In genomic region chr3:50226888-50227389, GRCh38 we compare ENCODE assay signal across 8 cellular contexts. TPM values are rescaled to one million over a fixed set of nuclear protein-coding genes. Genes with fewer than 3 reads are reported as not detected.
DNase-seq lines count a peak whose midpoint lies in the region; ATAC-seq, FAIRE-seq and TF ChIP-seq lines count a peak whose summit lies in the region.

No MANE protein-coding gene starts in this region.

- intact Hi-C loops in HepG2 (cut with micrococcal nuclease; ENCODE audit: unreplicated experiment) = loop anchor here (1.0 to 5.0 kb wide), 3 partner anchors 19 to 45 kb away; no protein-coding TSS in a partner anchor

- H3K4me2 ChIP-seq in HepG2 (ENCODE audit: low read depth, low read length) = peak overlapping the region; percentile 73

- in situ Hi-C loops in HepG2 (cut with HindIII; ENCODE audit: extremely low pct_ligation_motif_present, low pct_unique_long_range_greater_than_20kb) = loop anchor here (5.0 kb wide), 2 partner anchors 35 to 45 kb away; partner anchors contain the start of gene GNAT1

- no peak for FAIRE-seq in HepG2 (lab: Jason Lieb, UNC)

- TF ChIP-seq RAD21 in HepG2 (CRISPR knock-in tag; IDR thresholded peaks at IDR 0.05) = no peak

- ATAC-seq in HG03108 (IDR thresholded peaks at IDR 0.05; ENCODE audit: unreplicated experiment) = peak; percentile 8
- no peak for ATAC-seq in HepG2
- ATAC-seq in HG03378 (IDR thresholded peaks at IDR 0.05; ENCODE audit: unreplicated experiment) = no peak

- WGBS in HepG2 (ENCODE audit: low lambda C conversion rate) = 67% methylated on average over 24 of the region's 40 CpGs

- H3K4me1 ChIP-seq in HepG2 (ENCODE audit: insufficient read depth, low read length) = peaks cover 79% of the 10 kb centered on the region
- H3K4me1 ChIP-seq in stomach smooth muscle (ENCODE audit: control insufficient read depth, insufficient read depth, low read length) = peaks cover 17% of the 10 kb centered on the region

- peak overlapping the region; percentile 28 for H2AFZ ChIP-seq in HepG2 (ENCODE audit: low read length)

- no peaks in the 10 kb centered on the region for H3K27me3 ChIP-seq in HepG2 (ENCODE audit: control insufficient read depth in 1 of 2, insufficient read depth in 2 of 2, low read length in 2 of 2)
- H3K27me3 ChIP-seq in stomach smooth muscle (ENCODE audit: control insufficient read depth in 1 of 2, insufficient read depth in 2 of 2, low read length in 2 of 2) = peaks cover 0 to 3% of the 10 kb centered on the region in 2 donors

- no TSS peak for BruUV-seq in HepG2 (replicated peaks; lab: Mats Ljungman, UMichigan)

- H3K27ac ChIP-seq in SK-N-MC = peak overlapping the region; percentile 31; the same call in 1 of the 2 replicates
- no peak overlapping the region for H3K27ac ChIP-seq in HepG2 (ENCODE audit: extremely low read length, insufficient read depth, low read length)
- H3K27ac ChIP-seq in stomach smooth muscle (ENCODE audit: low read length) = no peak overlapping the region

- H3K9me3 ChIP-seq in SK-N-MC (ENCODE audit: low read depth, low read length) = no peaks in the 10 kb centered on the region
- no peaks in the 10 kb centered on the region for H3K9me3 ChIP-seq in HepG2 (ENCODE audit: low read length)
- no peaks in the 10 kb centered on the region for H3K9me3 ChIP-seq in stomach smooth muscle (ENCODE audit: control insufficient read depth in 2 of 2, low read length in 2 of 2)

- TF ChIP-seq POLR2A in HepG2 (IDR thresholded peaks at IDR 0.05; ENCODE audit: insufficient read depth in 1 of 2, low read depth in 2 of 2, low read length in 2 of 2) = no peak

- TF ChIP-seq EP300 in HepG2 (IDR thresholded peaks at IDR 0.05; ENCODE audit: low read depth in 2 of 2, low read length in 2 of 2) (no peak), HepG2 (CRISPR knock-in tag; IDR thresholded peaks at IDR 0.05; ENCODE audit: borderline replicate concordance) (no peak)

- TF ChIP-seq CTCF in HepG2 (CRISPR knock-in tag; IDR thresholded peaks at IDR 0.05) = no peak

- DNase-seq in stimulated activated naive CD4-positive, alpha-beta T cell (lab: John Stamatoyannopoulos, UW) = peak in 4 of 6 experiments; percentile 26 to 65 (median 42)
- no peak for DNase-seq in stimulated activated naive CD4-positive, alpha-beta T cell treated with Interleukin-2 at 50 U/mL for 16 hours (lab: John Stamatoyannopoulos, UW)
- DNase-seq in SK-N-MC (ENCODE audit: low read depth, low spot score) = no peak
- DNase-seq in cerebellum (ENCODE audit: low spot score) = peak; percentile 46
- no peak for DNase-seq in HepG2 (ENCODE audit: low spot score)

- H3K9ac ChIP-seq in SK-N-MC (ENCODE audit: insufficient read length) (peak overlapping the region; percentile 57), HepG2 (ENCODE audit: insufficient read depth, low read depth, low read length) (peak overlapping the region; percentile 37; the same call in 1 of the 2 replicates), stomach smooth muscle (ENCODE audit: low read length in 2 of 2) (peak overlapping the region; percentile 47 to 55)

- H3K4me3 ChIP-seq in SK-N-MC (peak overlapping the region; percentile 83), HepG2 (replicated peaks in 1 of 3; ENCODE audit: insufficient read depth in 1 of 3, low read depth in 2 of 3, low read length in 3 of 3) (peak overlapping the region in 2 of 3 experiments; percentile 58 to 88; a peak in 5 of 6 replicates), stomach smooth muscle (ENCODE audit: low read length in 2 of 2) (peak overlapping the region; percentile 44 to 91)

- no peaks in the 10 kb centered on the region for H3K79me2 ChIP-seq in HepG2 (ENCODE audit: insufficient read depth, low read length)

- CTCF ChIA-PET in HepG2 (lab: Yijun Ruan, JAX; ENCODE audit: low intra/inter-chr PET ratio, low total read pairs) = interaction anchor here (1.1 to 9.0 kb wide), 7 partner anchors 17 to 94 kb away, joined by 3 to 265 read pairs (median 26); partner anchors contain the start of gene GNAT1

- POLR2A ChIA-PET in HepG2 (lab: Yijun Ruan, JAX) = interaction anchor here (1.4 to 7.3 kb wide), 8 partner anchors 9 to 44 kb away, joined by 4 to 117 read pairs (median 12); partner anchors contain the start of genes GNAI2 and SEMA3B

- H3K36me3 ChIP-seq in SK-N-MC (ENCODE audit: insufficient read depth, low read length) = no peaks in the 10 kb centered on the region
- H3K36me3 ChIP-seq in HepG2 (replicated peaks in 1 of 2; ENCODE audit: control insufficient read depth in 1 of 2, insufficient read depth in 2 of 2, low read length in 2 of 2) = no peaks in the 10 kb centered on the region
- no peaks in the 10 kb centered on the region for H3K36me3 ChIP-seq in stomach smooth muscle (ENCODE audit: control insufficient read depth in 2 of 2, insufficient read depth in 2 of 2, low read length in 2 of 2)

- H4K20me1 ChIP-seq in HepG2 (ENCODE audit: insufficient read depth, low read length) = no peaks in the 10 kb centered on the region

RNA-seq across cellular contexts. Expression of gene GNAI2, which starts 9.1 kb away (rescaled TPM):
- total RNA-seq in cerebellum (63.8 TPM), HepG2 (2016; rRNA removed; fragmentation: Illumina TruSeq; extraction: Trizol) (34.5 and 51.1 TPM in 2 replicates)
- 26.6 and 32.1 TPM in 2 replicates for total RNA-seq in HepG2 (2016; cell fraction: cytosol; rRNA removed; fragmentation: Illumina TruSeq; extraction: Trizol; ENCODE audit: low read depth)
- 33.4 and 51.3 TPM in 2 replicates for total RNA-seq in HepG2 (2016; cell fraction: insoluble cytoplasmic fraction; rRNA removed; fragmentation: Illumina TruSeq; extraction: Trizol)
- total RNA-seq in HepG2 (2016; cell fraction: membrane; rRNA removed; fragmentation: Illumina TruSeq; extraction: Trizol) = 43.7 and 48.0 TPM in 2 replicates
- 26.6 and 32.5 TPM in 2 replicates for total RNA-seq in HepG2 (2016; cell fraction: nucleus; rRNA removed; fragmentation: Illumina TruSeq; extraction: Trizol)
- polyA plus RNA-seq in HepG2 (2011; rRNA removed) = 66.1 and 66.2 TPM in 2 replicates
- 64.5 and 77.2 TPM in 2 replicates for polyA plus RNA-seq in HepG2 (2011; cell fraction: cytosol; rRNA removed)
- polyA plus RNA-seq in HepG2 (2011; cell fraction: nucleus; rRNA removed) = 39.4 and 42.6 TPM in 2 replicates
- 25.4 and 25.9 TPM in 2 replicates for polyA plus RNA-seq in HepG2 (2012)
- 37.3 and 42.8 TPM in 2 replicates for polyA plus RNA-seq in HepG2 (2016; cell fraction: cytosol; fragmentation: Illumina TruSeq; extraction: Trizol; ENCODE audit: low read depth)
- polyA plus RNA-seq in HepG2 (2016; cell fraction: insoluble cytoplasmic fraction; fragmentation: Illumina TruSeq; extraction: Trizol; ENCODE audit: low read depth) = 57.1 and 66.6 TPM in 2 replicates
- polyA plus RNA-seq in HepG2 (2016; cell fraction: membrane; fragmentation: Illumina TruSeq; extraction: Trizol; ENCODE audit: low read depth) = 69.3 and 71.1 TPM in 2 replicates
- polyA plus RNA-seq in HepG2 (2016; cell fraction: nucleus; fragmentation: Illumina TruSeq; extraction: Trizol; ENCODE audit: insufficient read depth, low read depth) = 73.5 and 75.3 TPM in 2 replicates
- 111 and 236 TPM in 2 replicates for polyA minus RNA-seq in HepG2 (2011; rRNA and poly(A)+ RNA removed; ENCODE audit: low replicate concordance)
- polyA minus RNA-seq in HepG2 (2011; cell fraction: cytosol; rRNA and poly(A)+ RNA removed) = 26.0 and 26.4 TPM in 2 replicates
- polyA minus RNA-seq in HepG2 (2011; cell fraction: nucleus; rRNA and poly(A)+ RNA removed) = 16.4 and 20.0 TPM in 2 replicates

RNA-seq across cellular contexts. Expression of gene SLC38A3, which starts 21.9 kb away (rescaled TPM):
- total RNA-seq in cerebellum (6.2 TPM), HepG2 (2016; rRNA removed; fragmentation: Illumina TruSeq; extraction: Trizol) (14.3 and 29.8 TPM in 2 replicates)
- 9.4 and 12.0 TPM in 2 replicates for total RNA-seq in HepG2 (2016; cell fraction: cytosol; rRNA removed; fragmentation: Illumina TruSeq; extraction: Trizol; ENCODE audit: low read depth)
- 14.3 and 31.3 TPM in 2 replicates for total RNA-seq in HepG2 (2016; cell fraction: insoluble cytoplasmic fraction; rRNA removed; fragmentation: Illumina TruSeq; extraction: Trizol)
- 13.7 and 15.1 TPM in 2 replicates for total RNA-seq in HepG2 (2016; cell fraction: membrane; rRNA removed; fragmentation: Illumina TruSeq; extraction: Trizol)
- total RNA-seq in HepG2 (2016; cell fraction: nucleus; rRNA removed; fragmentation: Illumina TruSeq; extraction: Trizol) = 51.2 and 60.9 TPM in 2 replicates
- polyA plus RNA-seq in HepG2 (2011; rRNA removed) = 164 and 247 TPM in 2 replicates
- polyA plus RNA-seq in HepG2 (2011; cell fraction: cytosol; rRNA removed) = 69.6 and 77.8 TPM in 2 replicates
- 645 and 755 TPM in 2 replicates for polyA plus RNA-seq in HepG2 (2011; cell fraction: nucleus; rRNA removed)
- 101 and 126 TPM in 2 replicates for polyA plus RNA-seq in HepG2 (2012)
- 7.3 and 7.5 TPM in 2 replicates for polyA plus RNA-seq in HepG2 (2016; cell fraction: cytosol; fragmentation: Illumina TruSeq; extraction: Trizol; ENCODE audit: low read depth)
- polyA plus RNA-seq in HepG2 (2016; cell fraction: insoluble cytoplasmic fraction; fragmentation: Illumina TruSeq; extraction: Trizol; ENCODE audit: low read depth) = 17.2 and 22.9 TPM in 2 replicates
- polyA plus RNA-seq in HepG2 (2016; cell fraction: membrane; fragmentation: Illumina TruSeq; extraction: Trizol; ENCODE audit: low read depth) = 12.8 and 13.7 TPM in 2 replicates
- 146 and 148 TPM in 2 replicates for polyA plus RNA-seq in HepG2 (2016; cell fraction: nucleus; fragmentation: Illumina TruSeq; extraction: Trizol; ENCODE audit: insufficient read depth, low read depth)
- polyA minus RNA-seq in HepG2 (2011; rRNA and poly(A)+ RNA removed; ENCODE audit: low replicate concordance) = 0.14 and 257 TPM in 2 replicates
- polyA minus RNA-seq in HepG2 (2011; cell fraction: cytosol; rRNA and poly(A)+ RNA removed) = 61.1 and 83.0 TPM in 2 replicates
- polyA minus RNA-seq in HepG2 (2011; cell fraction: nucleus; rRNA and poly(A)+ RNA removed) = 113 and 140 TPM in 2 replicates

RNA-seq across cellular contexts. Expression of gene GNAT1, which starts 35.5 kb away (rescaled TPM):
- not detected for total RNA-seq in cerebellum
- 0.15 TPM in 1 of 2 replicates, not detected in the other for total RNA-seq in HepG2 (2016; rRNA removed; fragmentation: Illumina TruSeq; extraction: Trizol)
- total RNA-seq in HepG2 (2016; cell fraction: cytosol; rRNA removed; fragmentation: Illumina TruSeq; extraction: Trizol; ENCODE audit: low read depth) = 1.8 and 2.0 TPM in 2 replicates
- total RNA-seq in HepG2 (2016; cell fraction: insoluble cytoplasmic fraction; rRNA removed; fragmentation: Illumina TruSeq; extraction: Trizol) = 0.09 and 0.28 TPM in 2 replicates
- 0.87 and 1.1 TPM in 2 replicates for total RNA-seq in HepG2 (2016; cell fraction: membrane; rRNA removed; fragmentation: Illumina TruSeq; extraction: Trizol)
- 0.25 and 0.44 TPM in 2 replicates for total RNA-seq in HepG2 (2016; cell fraction: nucleus; rRNA removed; fragmentation: Illumina TruSeq; extraction: Trizol)
- polyA plus RNA-seq in HepG2 (2011; rRNA removed) = 0.03 TPM in 1 of 2 replicates, not detected in the other
- not detected in 2 replicates for polyA plus RNA-seq in HepG2 (2011; cell fraction: cytosol; rRNA removed)
- 0.14 and 0.33 TPM in 2 replicates for polyA plus RNA-seq in HepG2 (2011; cell fraction: nucleus; rRNA removed)
- polyA plus RNA-seq in HepG2 (2012) = 0.08 TPM in 1 of 2 replicates, not detected in the other
- not detected in 2 replicates for polyA plus RNA-seq in HepG2 (2016; cell fraction: cytosol; fragmentation: Illumina TruSeq; extraction: Trizol; ENCODE audit: low read depth)
- not detected in 2 replicates for polyA plus RNA-seq in HepG2 (2016; cell fraction: insoluble cytoplasmic fraction; fragmentation: Illumina TruSeq; extraction: Trizol; ENCODE audit: low read depth)
- not detected in 2 replicates for polyA plus RNA-seq in HepG2 (2016; cell fraction: membrane; fragmentation: Illumina TruSeq; extraction: Trizol; ENCODE audit: low read depth)
- 0.31 TPM in 1 of 2 replicates, not detected in the other for polyA plus RNA-seq in HepG2 (2016; cell fraction: nucleus; fragmentation: Illumina TruSeq; extraction: Trizol; ENCODE audit: insufficient read depth, low read depth)
- polyA minus RNA-seq in HepG2 (2011; rRNA and poly(A)+ RNA removed; ENCODE audit: low replicate concordance) = 0.47 and 2.3 TPM in 2 replicates
- polyA minus RNA-seq in HepG2 (2011; cell fraction: cytosol; rRNA and poly(A)+ RNA removed) = 0.26 TPM in 1 of 2 replicates, not detected in the other
- 1.2 and 1.5 TPM in 2 replicates for polyA minus RNA-seq in HepG2 (2011; cell fraction: nucleus; rRNA and poly(A)+ RNA removed)

RNA-seq across cellular contexts. Expression of gene SEMA3B, which starts 42.0 kb away (rescaled TPM):
- total RNA-seq in cerebellum (3.4 TPM), HepG2 (2016; rRNA removed; fragmentation: Illumina TruSeq; extraction: Trizol) (25.6 and 93.2 TPM in 2 replicates)
- 12.3 and 13.3 TPM in 2 replicates for total RNA-seq in HepG2 (2016; cell fraction: cytosol; rRNA removed; fragmentation: Illumina TruSeq; extraction: Trizol; ENCODE audit: low read depth)
- 23.5 and 94.1 TPM in 2 replicates for total RNA-seq in HepG2 (2016; cell fraction: insoluble cytoplasmic fraction; rRNA removed; fragmentation: Illumina TruSeq; extraction: Trizol)
- total RNA-seq in HepG2 (2016; cell fraction: membrane; rRNA removed; fragmentation: Illumina TruSeq; extraction: Trizol) = 18.0 and 19.0 TPM in 2 replicates
- total RNA-seq in HepG2 (2016; cell fraction: nucleus; rRNA removed; fragmentation: Illumina TruSeq; extraction: Trizol) = 106 and 120 TPM in 2 replicates
- 158 and 173 TPM in 2 replicates for polyA plus RNA-seq in HepG2 (2011; rRNA removed)
- 99.8 and 199 TPM in 2 replicates for polyA plus RNA-seq in HepG2 (2011; cell fraction: cytosol; rRNA removed)
- 824 and 1,487 TPM in 2 replicates for polyA plus RNA-seq in HepG2 (2011; cell fraction: nucleus; rRNA removed)
- 48.8 and 75.5 TPM in 2 replicates for polyA plus RNA-seq in HepG2 (2012)
- 10.5 and 10.8 TPM in 2 replicates for polyA plus RNA-seq in HepG2 (2016; cell fraction: cytosol; fragmentation: Illumina TruSeq; extraction: Trizol; ENCODE audit: low read depth)
- polyA plus RNA-seq in HepG2 (2016; cell fraction: insoluble cytoplasmic fraction; fragmentation: Illumina TruSeq; extraction: Trizol; ENCODE audit: low read depth) = 26.4 and 37.1 TPM in 2 replicates
- 15.3 and 17.6 TPM in 2 replicates for polyA plus RNA-seq in HepG2 (2016; cell fraction: membrane; fragmentation: Illumina TruSeq; extraction: Trizol; ENCODE audit: low read depth)
- 390 and 409 TPM in 2 replicates for polyA plus RNA-seq in HepG2 (2016; cell fraction: nucleus; fragmentation: Illumina TruSeq; extraction: Trizol; ENCODE audit: insufficient read depth, low read depth)
- polyA minus RNA-seq in HepG2 (2011; rRNA and poly(A)+ RNA removed; ENCODE audit: low replicate concordance) = 84.6 and 160 TPM in 2 replicates
- 55.4 and 70.0 TPM in 2 replicates for polyA minus RNA-seq in HepG2 (2011; cell fraction: cytosol; rRNA and poly(A)+ RNA removed)
- 81.1 and 108 TPM in 2 replicates for polyA minus RNA-seq in HepG2 (2011; cell fraction: nucleus; rRNA and poly(A)+ RNA removed)

RNA-seq across cellular contexts. Expression of gene LSMEM2, which starts 51.9 kb away (rescaled TPM):
- total RNA-seq in cerebellum (0.36 TPM), HepG2 (2016; rRNA removed; fragmentation: Illumina TruSeq; extraction: Trizol) (0.07 TPM in 1 of 2 replicates, not detected in the other)
- not detected in 2 replicates for total RNA-seq in HepG2 (2016; cell fraction: cytosol; rRNA removed; fragmentation: Illumina TruSeq; extraction: Trizol; ENCODE audit: low read depth)
- 0.06 TPM in 1 of 2 replicates, not detected in the other for total RNA-seq in HepG2 (2016; cell fraction: insoluble cytoplasmic fraction; rRNA removed; fragmentation: Illumina TruSeq; extraction: Trizol)
- not detected in 2 replicates for total RNA-seq in HepG2 (2016; cell fraction: membrane; rRNA removed; fragmentation: Illumina TruSeq; extraction: Trizol)
- total RNA-seq in HepG2 (2016; cell fraction: nucleus; rRNA removed; fragmentation: Illumina TruSeq; extraction: Trizol) = 0.25 TPM in 1 of 2 replicates, not detected in the other
- polyA plus RNA-seq in HepG2 (2011; rRNA removed) = 0.41 and 0.44 TPM in 2 replicates
- 0.08 and 0.15 TPM in 2 replicates for polyA plus RNA-seq in HepG2 (2011; cell fraction: cytosol; rRNA removed)
- polyA plus RNA-seq in HepG2 (2011; cell fraction: nucleus; rRNA removed) = 1.3 and 2.1 TPM in 2 replicates
- 0.17 and 0.37 TPM in 2 replicates for polyA plus RNA-seq in HepG2 (2012)
- polyA plus RNA-seq in HepG2 (2016; cell fraction: cytosol; fragmentation: Illumina TruSeq; extraction: Trizol; ENCODE audit: low read depth) = not detected in 2 replicates
- polyA plus RNA-seq in HepG2 (2016; cell fraction: insoluble cytoplasmic fraction; fragmentation: Illumina TruSeq; extraction: Trizol; ENCODE audit: low read depth) = not detected in 2 replicates
- not detected in 2 replicates for polyA plus RNA-seq in HepG2 (2016; cell fraction: membrane; fragmentation: Illumina TruSeq; extraction: Trizol; ENCODE audit: low read depth)
- 0.42 TPM in 1 of 2 replicates, not detected in the other for polyA plus RNA-seq in HepG2 (2016; cell fraction: nucleus; fragmentation: Illumina TruSeq; extraction: Trizol; ENCODE audit: insufficient read depth, low read depth)
- 0.09 and 0.34 TPM in 2 replicates for polyA minus RNA-seq in HepG2 (2011; rRNA and poly(A)+ RNA removed; ENCODE audit: low replicate concordance)
- not detected in 2 replicates for polyA minus RNA-seq in HepG2 (2011; cell fraction: cytosol; rRNA and poly(A)+ RNA removed)
- 0.90 TPM in 1 of 2 replicates, not detected in the other for polyA minus RNA-seq in HepG2 (2011; cell fraction: nucleus; rRNA and poly(A)+ RNA removed)

Comparison
In these comparisons a context has a peak if more than half of its experiments do, and no peak if none do; other contexts are left out.
1. DNase-seq: peak in stimulated activated naive CD4-positive, alpha-beta T cell (4 of 6) and cerebellum (single experiment); none in stimulated activated naive CD4-positive, alpha-beta T cell treated with Interleukin-2 at 50 U/mL for 16 hours (single experiment), SK-N-MC (single experiment) and HepG2 (single experiment).
2. Peak in every context shown above with its lines, with median percentiles within 50 percentile points of each other: H3K4me3 ChIP-seq and H3K9ac ChIP-seq.